In the genomic region with DNA sequence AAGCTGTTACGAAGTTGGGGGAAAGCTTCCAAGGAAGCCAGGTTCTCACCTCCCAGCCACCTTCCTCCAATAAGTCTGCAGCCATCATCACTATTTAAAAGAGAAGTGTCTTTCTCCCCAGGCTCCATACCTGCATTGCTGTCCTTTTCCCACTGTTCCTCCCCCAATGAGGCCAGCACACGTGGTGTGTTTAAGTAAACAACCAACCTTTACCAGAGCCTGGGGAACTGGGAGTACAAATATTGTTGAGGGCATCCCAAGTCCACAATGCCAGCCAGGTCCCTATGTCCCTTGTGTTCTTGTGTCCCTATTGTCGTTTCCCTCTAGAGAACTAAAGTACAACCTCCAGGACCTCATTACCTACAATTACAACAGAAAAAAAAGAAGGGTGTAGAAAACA, we compare ENCODE assay signal across 10 cellular contexts. TPM values are rescaled to one million over a fixed set of nuclear protein-coding genes. Genes with fewer than 3 reads are reported as not detected.
DNase-seq lines count a peak whose midpoint lies in the region; ATAC-seq, FAIRE-seq and TF ChIP-seq lines count a peak whose summit lies in the region.
"Had no signal": no experiment of that assay in that cellular context is flagged by ENCODE, and none has a peak within 500 bp of the region (broad histone marks: within the 10 kb centered on the region; RNA-seq: fewer than 3 reads in every experiment).

No MANE protein-coding gene starts in this region.

- H3K4me1 Mint-ChIP-seq in activated naive CD8-positive, alpha-beta T cell (ENCODE audit: low read depth) = peaks cover 58% of the 10 kb centered on the region
- peaks cover 60 to 83% (median 68%) of the 10 kb centered on the region in 3 donors for H3K4me1 Mint-ChIP-seq in naive B cell

- no peaks in the 10 kb centered on the region for H3K9me3 Mint-ChIP-seq in activated naive CD8-positive, alpha-beta T cell (ENCODE audit: low read depth)
- no peaks in the 10 kb centered on the region for H3K9me3 Mint-ChIP-seq in naive B cell

- DNase-seq in Daoy (ENCODE audit: low read depth) = peak; percentile 2
- no peak for DNase-seq in naive B cell
- DNase-seq in epidermal melanocyte (ENCODE audit: insufficient read length, low spot score) = no peak
- no peak for DNase-seq in GM12892 (ENCODE audit: insufficient read length)
- DNase-seq: anterior cingulate cortex, left lung had no signal

- ATAC-seq in naive B cell (ENCODE audit: low read depth in 2 of 2) (no peak), HG03457 (IDR thresholded peaks at IDR 0.05; ENCODE audit: unreplicated experiment) (no peak), HG02884 (IDR thresholded peaks at IDR 0.05; ENCODE audit: unreplicated experiment) (no peak)
- ATAC-seq: left lung had no signal

- no peak for TF ChIP-seq CTCF in C4-2B (conservative IDR thresholded peaks at IDR 0.05)

- FAIRE-seq in GM12892 (lab: Jason Lieb, UNC) = no peak

- no peaks in the 10 kb centered on the region for H3K36me3 Mint-ChIP-seq in activated naive CD8-positive, alpha-beta T cell
- H3K36me3 Mint-ChIP-seq in naive B cell = no peaks in the 10 kb centered on the region

- no peak for TF ChIP-seq POLR2A in GM12892 (IDR thresholded peaks at IDR 0.05; ENCODE audit: low read depth, low read length)

- peak overlapping the region; percentile 99 for H3K27ac Mint-ChIP-seq in activated naive CD8-positive, alpha-beta T cell
- peak overlapping the region; percentile 82 to 100 (median 96) for H3K27ac Mint-ChIP-seq in naive B cell

- no peak overlapping the region for H3K4me3 Mint-ChIP-seq in activated naive CD8-positive, alpha-beta T cell
- H3K4me3 Mint-ChIP-seq in naive B cell = peak overlapping the region in 5 of 8 donors; percentile 40 to 98 (median 65)

- H3K27me3 Mint-ChIP-seq in activated naive CD8-positive, alpha-beta T cell = no peaks in the 10 kb centered on the region
- H3K27me3 Mint-ChIP-seq in naive B cell = no peaks in the 10 kb centered on the region

- peak overlapping the region; percentile 94 for H3K27ac ChIP-seq in C4-2B

RNA-seq across cellular contexts. Expression of gene PNMA1, which starts 49.2 kb away (rescaled TPM):
- 20.2 and 22.4 TPM in 2 replicates for total RNA-seq in Daoy (2014; rRNA removed; shearing (Covaris generic))
- polyA plus RNA-seq in naive B cell (ENCODE audit: low read depth in 6 of 6) = 10 to 100 TPM; 10.6 to 19.7 (median 15.4) TPM
- polyA plus RNA-seq in GM12892 (2012; ENCODE audit: missing spikeins) = 13.3 TPM
